ENCODE assay signal across 8 cellular contexts in genomic region chr5:52709171-52709925, GRCh38.
DNase-seq lines count a peak whose midpoint lies in the region; ATAC-seq and TF ChIP-seq lines count a peak whose summit lies in the region.

No MANE protein-coding gene starts in this region.

- no peak overlapping the region for H3K27ac ChIP-seq in RWPE1

- ATAC-seq in GM19023 (IDR thresholded peaks at IDR 0.05; ENCODE audit: unreplicated experiment) (peak; percentile 76), HG02973 (IDR thresholded peaks at IDR 0.05; ENCODE audit: unreplicated experiment) (peak; percentile 82)

- no peaks in the 10 kb centered on the region for H3K9me3 Mint-ChIP-seq in activated T-helper 1 cell treated with anti-CD3 and anti-CD28 coated beads, Interleukin-12 subunit alpha, Interleukin-12 subunit beta, Interleukin-2, Interleukin-4 antibody, amounts not matched to agents 30 ng/mL and 10 ng/mL and 1 ng/mL, durations not matched to agents 14 hours and 24 hours and 36 hours
- no peaks in the 10 kb centered on the region for H3K9me3 Mint-ChIP-seq in osteocyte (ENCODE audit: unreplicated experiment)
- H3K9me3 Mint-ChIP-seq in mesothelial cell of epicardium = no peaks in the 10 kb centered on the region

- no peaks in the 10 kb centered on the region for H3K27me3 Mint-ChIP-seq in activated T-helper 1 cell treated with anti-CD3 and anti-CD28 coated beads, Interleukin-12 subunit alpha, Interleukin-12 subunit beta, Interleukin-2, Interleukin-4 antibody, amounts not matched to agents 30 ng/mL and 10 ng/mL and 1 ng/mL, durations not matched to agents 14 hours and 24 hours and 36 hours (ENCODE audit: insufficient read depth)
- no peaks in the 10 kb centered on the region for H3K27me3 Mint-ChIP-seq in osteocyte (ENCODE audit: unreplicated experiment)
- H3K27me3 Mint-ChIP-seq in mesothelial cell of epicardium (ENCODE audit: low read depth) = no peaks in the 10 kb centered on the region

- no peak for TF ChIP-seq CTCF in osteocyte (IDR thresholded peaks at IDR 0.05)
- no peak for TF ChIP-seq CTCF in RWPE1 (conservative IDR thresholded peaks at IDR 0.05; ENCODE audit: low read depth)
- TF ChIP-seq CTCF in mesothelial cell of epicardium (IDR thresholded peaks at IDR 0.05; ENCODE audit: unreplicated experiment) = no peak

- peak overlapping the region; percentile 59 for H3K27ac Mint-ChIP-seq in activated T-helper 1 cell treated with anti-CD3 and anti-CD28 coated beads, Interleukin-12 subunit alpha, Interleukin-12 subunit beta, Interleukin-2, Interleukin-4 antibody, amounts not matched to agents 30 ng/mL and 10 ng/mL and 1 ng/mL, durations not matched to agents 14 hours and 24 hours and 36 hours
- H3K27ac Mint-ChIP-seq in osteocyte (ENCODE audit: unreplicated experiment) (peak overlapping the region; percentile 56), mesothelial cell of epicardium (no peak overlapping the region)

- CTCF ChIA-PET in RWPE1 (lab: Yijun Ruan, JAX) = interaction anchor here (0.6 to 0.9 kb wide), 2 partner anchors 17 to 1746 kb away, joined by 4 read pairs; no protein-coding TSS in a partner anchor

- peak overlapping the region; percentile 28 for H3K4me3 Mint-ChIP-seq in activated T-helper 1 cell treated with anti-CD3 and anti-CD28 coated beads, Interleukin-12 subunit alpha, Interleukin-12 subunit beta, Interleukin-2, Interleukin-4 antibody, amounts not matched to agents 30 ng/mL and 10 ng/mL and 1 ng/mL, durations not matched to agents 14 hours and 24 hours and 36 hours
- H3K4me3 Mint-ChIP-seq in osteocyte (ENCODE audit: unreplicated experiment) = no peak overlapping the region
- no peak overlapping the region for H3K4me3 Mint-ChIP-seq in mesothelial cell of epicardium

- H3K4me1 Mint-ChIP-seq in activated T-helper 1 cell treated with anti-CD3 and anti-CD28 coated beads, Interleukin-12 subunit alpha, Interleukin-12 subunit beta, Interleukin-2, Interleukin-4 antibody, amounts not matched to agents 30 ng/mL and 10 ng/mL and 1 ng/mL, durations not matched to agents 14 hours and 24 hours and 36 hours (ENCODE audit: low read depth) = peaks cover 74% of the 10 kb centered on the region
- H3K4me1 Mint-ChIP-seq in osteocyte (ENCODE audit: unreplicated experiment) (peaks cover 53% of the 10 kb centered on the region), mesothelial cell of epicardium (peaks cover 20% of the 10 kb centered on the region)

- POLR2A ChIA-PET in RWPE1 (lab: Yijun Ruan, JAX; ENCODE audit: low non-redundant PET) = no interaction called here

- intact Hi-C loops in activated T-helper 1 cell treated with anti-CD3 and anti-CD28 coated beads, Interleukin-12 subunit alpha, Interleukin-12 subunit beta, Interleukin-2, Interleukin-4 antibody, amounts not matched to agents 30 ng/mL and 10 ng/mL and 1 ng/mL, durations not matched to agents 14 hours and 24 hours and 36 hours (cut with micrococcal nuclease) = loop anchor here (1.0 to 5.0 kb wide), 6 partner anchors 35 to 208 kb away; partner anchors contain the start of genes ITGA1 and PELO

- DNase-seq in activated T-helper 1 cell treated with anti-CD3 and anti-CD28 coated beads, Interleukin-12 subunit alpha, Interleukin-12 subunit beta, Interleukin-2, Interleukin-4 antibody, amounts not matched to agents 30 ng/mL and 10 ng/mL and 1 ng/mL, durations not matched to agents 14 hours and 24 hours and 36 hours (ENCODE audit: low spot score) = peak; percentile 17
- DNase-seq in osteocyte (ENCODE audit: extremely low spot score, unreplicated experiment) (no peak), RWPE1 (ENCODE audit: low spot score) (no peak), mesothelial cell of epicardium (ENCODE audit: low spot score in 2 of 2, unreplicated experiment in 2 of 2) (no peak), amniotic stem cell (lab: John Stamatoyannopoulos, UW) (no peak)
- DNase-seq in effector CD8-positive, alpha-beta T cell (lab: John Stamatoyannopoulos, UW) = no peak

- H3K36me3 Mint-ChIP-seq in activated T-helper 1 cell treated with anti-CD3 and anti-CD28 coated beads, Interleukin-12 subunit alpha, Interleukin-12 subunit beta, Interleukin-2, Interleukin-4 antibody, amounts not matched to agents 30 ng/mL and 10 ng/mL and 1 ng/mL, durations not matched to agents 14 hours and 24 hours and 36 hours (ENCODE audit: low read depth) = peaks cover 9% of the 10 kb centered on the region
- H3K36me3 Mint-ChIP-seq in osteocyte (ENCODE audit: unreplicated experiment) (no peaks in the 10 kb centered on the region), mesothelial cell of epicardium (no peaks in the 10 kb centered on the region)
